ENCODE assay signal across 17 cellular contexts in the genomic region with DNA sequence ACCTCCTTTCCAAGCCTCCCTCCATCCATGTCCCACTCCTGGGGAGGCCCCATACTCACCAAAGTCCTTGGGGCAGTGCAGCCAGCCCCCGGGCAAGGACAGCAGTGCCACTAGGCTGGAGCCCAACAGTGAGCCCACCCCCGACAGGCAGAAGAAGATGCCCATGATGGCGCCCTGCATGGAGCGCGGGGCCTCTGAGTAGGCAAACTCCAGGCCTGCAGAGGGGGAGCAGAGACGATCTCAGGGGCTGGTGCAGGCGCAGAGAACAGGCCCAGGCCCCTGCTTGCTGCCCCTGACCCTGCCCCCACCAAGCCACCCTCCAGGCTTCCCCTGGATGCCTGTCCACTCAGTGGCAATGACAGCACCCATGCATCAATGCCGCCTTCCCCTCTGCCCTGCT. TPM values are rescaled to one million over a fixed set of nuclear protein-coding genes. Genes with fewer than 3 reads are reported as not detected.
"Had no signal": no experiment of that assay in that cellular context is flagged by ENCODE, and none has a peak within 500 bp of the region (broad histone marks: within the 10 kb centered on the region; RNA-seq: fewer than 3 reads in every experiment).

No MANE protein-coding gene starts in this region.

- H3K36me3 Mint-ChIP-seq: activated CD4-positive, alpha-beta memory T cell treated with anti-CD3 and anti-CD28 coated beads for 36 hours; activated naive CD8-positive, alpha-beta T cell treated with anti-CD3 and anti-CD28 coated beads for 36 hours had no signal

- H3K9me3 ChIP-seq: esophagus squamous epithelium, pancreas, sigmoid colon had no signal

- ATAC-seq: activated CD4-positive, alpha-beta T cell treated with anti-CD3 and anti-CD28 coated beads for 36 hours; effector memory CD8-positive, alpha-beta T cell; pancreas had no signal

- H3K27ac Mint-ChIP-seq: activated CD4-positive, alpha-beta memory T cell treated with anti-CD3 and anti-CD28 coated beads for 36 hours; activated CD4-positive, alpha-beta T cell treated with anti-CD3 and anti-CD28 coated beads for 36 hours; activated naive CD8-positive, alpha-beta T cell treated with anti-CD3 and anti-CD28 coated beads for 36 hours; activated T-helper 1 cell treated with anti-CD3 and anti-CD28 coated beads, Interleukin-12 subunit alpha, Interleukin-12 subunit beta, Interleukin-2, Interleukin-4 antibody, amounts not matched to agents 30 ng/mL and 10 ng/mL and 1 ng/mL, durations not matched to agents 14 hours and 24 hours and 36 hours had no signal

- H3K36me3 ChIP-seq: pancreas had no signal

- H3K4me3 Mint-ChIP-seq: activated CD4-positive, alpha-beta memory T cell treated with anti-CD3 and anti-CD28 coated beads for 36 hours; activated CD4-positive, alpha-beta T cell treated with anti-CD3 and anti-CD28 coated beads for 36 hours; activated naive CD8-positive, alpha-beta T cell treated with anti-CD3 and anti-CD28 coated beads for 36 hours; activated T-helper 1 cell treated with anti-CD3 and anti-CD28 coated beads, Interleukin-12 subunit alpha, Interleukin-12 subunit beta, Interleukin-2, Interleukin-4 antibody, amounts not matched to agents 30 ng/mL and 10 ng/mL and 1 ng/mL, durations not matched to agents 14 hours and 24 hours and 36 hours; effector memory CD8-positive, alpha-beta T cell had no signal

- H3K27me3 Mint-ChIP-seq: activated CD4-positive, alpha-beta memory T cell treated with anti-CD3 and anti-CD28 coated beads for 36 hours; activated CD4-positive, alpha-beta T cell treated with anti-CD3 and anti-CD28 coated beads for 36 hours; activated naive CD8-positive, alpha-beta T cell treated with anti-CD3 and anti-CD28 coated beads for 36 hours had no signal

- H3K27ac ChIP-seq: cardiac muscle cell, pancreas had no signal

- H3K27me3 ChIP-seq: cardiac muscle cell, esophagus squamous epithelium, pancreas, sigmoid colon had no signal

- H3K4me3 ChIP-seq: cardiac muscle cell, esophagus squamous epithelium, pancreas, sigmoid colon had no signal

- DNase-seq: activated CD4-positive, alpha-beta memory T cell treated with anti-CD3 and anti-CD28 coated beads for 36 hours; activated CD4-positive, alpha-beta T cell treated with anti-CD3 and anti-CD28 coated beads for 36 hours; activated naive CD8-positive, alpha-beta T cell treated with anti-CD3 and anti-CD28 coated beads for 36 hours; activated T-cell treated with anti-CD3 and anti-CD28 coated beads for 4 hours; amniotic stem cell; effector memory CD8-positive, alpha-beta T cell; esophagus squamous epithelium; midbrain; sigmoid colon; stimulated activated CD4-positive, alpha-beta T cell treated with anti-CD3 and anti-CD28 coated beads, Interleukin-4, amount 100 ng/mL, for 4 hours; stimulated activated naive CD4-positive, alpha-beta T cell; SW 1271 had no signal

- H3K9me3 Mint-ChIP-seq: activated CD4-positive, alpha-beta memory T cell treated with anti-CD3 and anti-CD28 coated beads for 36 hours; activated naive CD8-positive, alpha-beta T cell treated with anti-CD3 and anti-CD28 coated beads for 36 hours; activated T-helper 1 cell treated with anti-CD3 and anti-CD28 coated beads, Interleukin-12 subunit alpha, Interleukin-12 subunit beta, Interleukin-2, Interleukin-4 antibody, amounts not matched to agents 30 ng/mL and 10 ng/mL and 1 ng/mL, durations not matched to agents 14 hours and 24 hours and 36 hours; effector memory CD8-positive, alpha-beta T cell had no signal

RNA-seq across cellular contexts. Expression of a gene that starts 14.2 kb away (rescaled TPM):
- polyA plus RNA-seq: cardiac muscle cell, neural cell had no signal

RNA-seq across cellular contexts. Expression of a gene that starts 33.7 kb away (rescaled TPM):
- total RNA-seq: lung microvascular endothelial cell had no signal
- polyA plus RNA-seq: cardiac muscle cell, neural cell had no signal
